ENCODE assay signal across 8 cellular contexts in genomic region chr11:95254139-95254704, GRCh38. TPM values are rescaled to one million over a fixed set of nuclear protein-coding genes. Genes with fewer than 3 reads are reported as not detected.
A peak's percentile ranks its signal among the peaks of the same experiment; 100 is the strongest.
DNase-seq lines count a peak whose midpoint lies in the region; ATAC-seq and TF ChIP-seq lines count a peak whose summit lies in the region.

No MANE protein-coding gene starts in this region.

- ATAC-seq in omental fat pad (ENCODE audit: low FRiP score), result peak; percentile 90

- no peak for TF ChIP-seq POLR2A in testis (IDR thresholded peaks at IDR 0.05)

- WGBS in testis, 2 donors, result 5 to 6% methylated on average over 8 of the region's 8 CpGs

- H3K4me3 ChIP-seq in SJSA1 (peak overlapping the region; percentile 18; the same call in 1 of the 2 replicates), testis (peak overlapping the region in 1 of 2 donors; percentile 3)

- H3K27ac ChIP-seq in SJSA1 (no peak overlapping the region), testis (peak overlapping the region in 1 of 2 donors; percentile 64)

- TF ChIP-seq CTCF in omental fat pad (IDR thresholded peaks at IDR 0.05), result no peak
- no peak for TF ChIP-seq CTCF in testis (IDR thresholded peaks at IDR 0.05)

- H3K4me1 Mint-ChIP-seq in activated naive CD4-positive, alpha-beta T cell treated with anti-CD3 and anti-CD28 coated beads, Interleukin-2, amount 50 U/mL, for 24 hours, result peaks cover 56% of the 10 kb centered on the region

- H3K4me1 ChIP-seq in SJSA1 (replicated peaks) (no peaks in the 10 kb centered on the region), testis (peaks cover 16% of the 10 kb centered on the region)

- H3K4me3 Mint-ChIP-seq in activated naive CD4-positive, alpha-beta T cell treated with anti-CD3 and anti-CD28 coated beads, Interleukin-2, amount 50 U/mL, for 24 hours, result peak overlapping the region; percentile 81

- no peaks in the 10 kb centered on the region for H3K36me3 Mint-ChIP-seq in activated naive CD4-positive, alpha-beta T cell treated with anti-CD3 and anti-CD28 coated beads, Interleukin-2, amount 50 U/mL, for 24 hours

- H3K9me3 Mint-ChIP-seq in activated naive CD4-positive, alpha-beta T cell treated with anti-CD3 and anti-CD28 coated beads, Interleukin-2, amount 50 U/mL, for 24 hours, result no peaks in the 10 kb centered on the region

- DNase-seq in Daoy (ENCODE audit: low read depth), result peak; percentile 83
- peak; percentile 83 for DNase-seq in H4 (ENCODE audit: low spot score)
- DNase-seq in M059J (ENCODE audit: low read depth), result peak; percentile 57
- peak; percentile 34 to 53 for DNase-seq in SJSA1 (ENCODE audit: low read depth in 1 of 2, low spot score in 2 of 2)
- DNase-seq in glomerular endothelial cell (ENCODE audit: extremely low read depth, low read depth, low spot score), result peak; percentile 45
- DNase-seq in omental fat pad (ENCODE audit: low spot score), result peak; percentile 50
- DNase-seq in testis, result peak; percentile 91

- H3K9me3 ChIP-seq in SJSA1 (replicated peaks), result no peaks in the 10 kb centered on the region
- H3K9me3 ChIP-seq in testis, result no peaks in the 10 kb centered on the region

- intact Hi-C loops in testis (cut with DNase I; ENCODE audit: low total_unique reads), result no loop called here

- no peaks in the 10 kb centered on the region for H3K27me3 Mint-ChIP-seq in activated naive CD4-positive, alpha-beta T cell treated with anti-CD3 and anti-CD28 coated beads, Interleukin-2, amount 50 U/mL, for 24 hours

- peak overlapping the region; percentile 87 for H3K27ac Mint-ChIP-seq in activated naive CD4-positive, alpha-beta T cell treated with anti-CD3 and anti-CD28 coated beads, Interleukin-2, amount 50 U/mL, for 24 hours

- H3K27me3 ChIP-seq in SJSA1 (replicated peaks) (no peaks in the 10 kb centered on the region), testis (no peaks in the 10 kb centered on the region)

- H3K36me3 ChIP-seq in SJSA1, result no peaks in the 10 kb centered on the region
- H3K36me3 ChIP-seq in testis (ENCODE audit: low read depth, missing control alignments), result no peaks in the 10 kb centered on the region

RNA-seq across cellular contexts. Expression of gene SESN3, which starts 23.2 kb away (rescaled TPM):
- total RNA-seq in Daoy (2014; rRNA removed; shearing (Covaris generic)), result 2.4 and 4.2 TPM in 2 replicates
- 6.2 and 10.6 TPM in 2 replicates for total RNA-seq in H4 (2014; rRNA removed; shearing (Covaris generic))
- 0.44 and 0.52 TPM in 2 replicates for total RNA-seq in M059J (2014; rRNA removed; shearing (Covaris generic))
- total RNA-seq in SJSA1 (2014; rRNA removed; shearing (Covaris generic)), result 0.66 and 1.0 TPM in 2 replicates
- 8.9 and 19.8 TPM in 2 replicates for total RNA-seq in glomerular endothelial cell
- 10 to 100 TPM; 11.3 to 27.2 (median 19.4) TPM for total RNA-seq in omental fat pad
- total RNA-seq in testis, result 10 to 100 TPM; 27.5 to 66.9 TPM
- polyA plus RNA-seq in testis (ENCODE audit: insufficient read depth, low read depth, low replicate concordance), result 106 TPM
